ENCODE assay signal across 8 cellular contexts in the genomic region with DNA sequence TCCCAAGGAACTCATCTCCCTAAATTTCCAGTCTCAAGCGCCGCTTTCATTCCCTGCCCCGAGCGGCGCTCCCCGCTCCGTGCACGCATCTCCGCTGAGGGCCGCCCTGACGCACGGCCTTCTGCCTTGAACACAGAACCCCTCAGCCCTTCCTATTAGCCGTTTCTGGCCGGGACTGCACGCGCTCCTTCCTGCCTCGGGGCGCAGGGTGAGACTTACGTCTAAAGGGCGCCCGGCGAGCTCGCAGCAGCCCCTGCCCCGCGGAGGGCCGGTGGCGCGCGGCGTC. TPM values are rescaled to one million over a fixed set of nuclear protein-coding genes. Genes with fewer than 3 reads are reported as not detected.
DNase-seq lines count a peak whose midpoint lies in the region; ATAC-seq, FAIRE-seq and TF ChIP-seq lines count a peak whose summit lies in the region.

No MANE protein-coding gene starts in this region.

- WGBS in smooth muscle cell (ENCODE audit: low lambda C conversion rate), result under 1% methylated on average over 30 of the region's 30 CpGs

- H3K27me3 Mint-ChIP-seq in astrocyte (ENCODE audit: low read depth, unreplicated experiment), result no peaks in the 10 kb centered on the region

- TF ChIP-seq CTCF in astrocyte (IDR thresholded peaks at IDR 0.05; ENCODE audit: insufficient read depth, low read depth, low read length) (no peak), smooth muscle cell (IDR thresholded peaks at IDR 0.05; ENCODE audit: borderline replicate concordance, insufficient read depth, poor library complexity, severe bottlenecking) (no peak)

- H3K4me3 ChIP-seq in astrocyte (ENCODE audit: insufficient read depth, low read depth, low read length), result peak overlapping the region; percentile 94
- peak overlapping the region; percentile 91 for H3K4me3 ChIP-seq in iPS-18c (ENCODE audit: insufficient read depth, low read depth, low read length)
- H3K4me3 ChIP-seq in smooth muscle cell, result peak overlapping the region; percentile 97

- intact Hi-C loops in Right ventricle myocardium superior (cut with DNase I) (loop anchor here (10.0 kb wide), 2 partner anchors 63 to 97 kb away; no protein-coding TSS in a partner anchor), cardiac septum (cut with DNase I) (loop anchor here (5.0 to 10.0 kb wide), 2 partner anchors 55 to 97 kb away; no protein-coding TSS in a partner anchor)

- ATAC-seq in Right ventricle myocardium superior (ENCODE audit: poor library complexity) (peak; percentile 55), HG02623 (IDR thresholded peaks at IDR 0.05; ENCODE audit: unreplicated experiment) (peak; percentile 38)

- no peak for FAIRE-seq in astrocyte (lab: Jason Lieb, UNC)

- H3K4me1 ChIP-seq in astrocyte (ENCODE audit: insufficient read depth, low read length) (peaks cover 12% of the 10 kb centered on the region), smooth muscle cell (ENCODE audit: low read depth) (peaks cover 18% of the 10 kb centered on the region)

- H3F3A ChIP-seq in smooth muscle cell (ENCODE audit: low read depth), result no peaks in the 10 kb centered on the region

- H3K36me3 ChIP-seq in astrocyte (ENCODE audit: insufficient read depth, low read length) (peaks cover 17% of the 10 kb centered on the region), smooth muscle cell (ENCODE audit: low read depth) (peaks cover 9% of the 10 kb centered on the region)

- H3K9me3 ChIP-seq in astrocyte (ENCODE audit: insufficient read depth, low read depth, low read length) (no peaks in the 10 kb centered on the region), iPS-18c (ENCODE audit: control insufficient read depth, insufficient read depth, low read length) (no peaks in the 10 kb centered on the region), smooth muscle cell (replicated peaks; ENCODE audit: low read depth) (no peaks in the 10 kb centered on the region)

- peaks cover 14% of the 10 kb centered on the region for H3K4me1 Mint-ChIP-seq in astrocyte (ENCODE audit: low read depth, unreplicated experiment)

- H3K4me2 ChIP-seq in astrocyte (ENCODE audit: low read length) (peak overlapping the region; percentile 96), smooth muscle cell (peak overlapping the region; percentile 100)

- DNase-seq in Right ventricle myocardium superior (no peak), cardiac septum (ENCODE audit: low spot score) (no peak), NCI-H1105 treated with DMSO at 0.1 percent for 48 hours (lab: John Stamatoyannopoulos, UW) (peak; percentile 29), astrocyte (ENCODE audit: low read depth) (no peak), smooth muscle cell (lab: John Stamatoyannopoulos, UW; ENCODE audit: unreplicated experiment) (no peak), NCI-H146 (lab: John Stamatoyannopoulos, UW) (no peak)

- H3K27ac Mint-ChIP-seq in astrocyte (ENCODE audit: unreplicated experiment), result peak overlapping the region; percentile 89

- H3K9me3 Mint-ChIP-seq in astrocyte (ENCODE audit: unreplicated experiment), result no peaks in the 10 kb centered on the region

- peak overlapping the region; percentile 90 for H3K4me3 Mint-ChIP-seq in astrocyte (ENCODE audit: unreplicated experiment)

- H3K36me3 Mint-ChIP-seq in astrocyte (ENCODE audit: low read depth, unreplicated experiment), result peaks cover 11% of the 10 kb centered on the region

- H4K20me1 ChIP-seq in astrocyte (ENCODE audit: insufficient read depth, low read length), result peaks cover 55% of the 10 kb centered on the region
- peaks cover 55% of the 10 kb centered on the region for H4K20me1 ChIP-seq in smooth muscle cell (ENCODE audit: low read depth)

- H3K27me3 ChIP-seq in astrocyte (ENCODE audit: insufficient read depth, low read length) (no peaks in the 10 kb centered on the region), smooth muscle cell (ENCODE audit: low read depth) (no peaks in the 10 kb centered on the region)

- H3K79me2 ChIP-seq in astrocyte (ENCODE audit: insufficient read depth, low read length) (peaks cover 65% of the 10 kb centered on the region), smooth muscle cell (ENCODE audit: low read depth) (peaks cover 87% of the 10 kb centered on the region)

- H2AFZ ChIP-seq in astrocyte (ENCODE audit: low read depth, low read length), result peak overlapping the region; percentile 98
- peak overlapping the region; percentile 52 for H2AFZ ChIP-seq in smooth muscle cell (ENCODE audit: low read depth)

- H3K9ac ChIP-seq in astrocyte (ENCODE audit: low read length) (peak overlapping the region; percentile 100), smooth muscle cell (ENCODE audit: low read depth) (peak overlapping the region; percentile 97)

- peak overlapping the region; percentile 100 for H3K27ac ChIP-seq in astrocyte (ENCODE audit: low read depth, low read length)
- peak overlapping the region; percentile 99 for H3K27ac ChIP-seq in smooth muscle cell (ENCODE audit: low read depth)

RNA-seq across cellular contexts. Expression of a gene that starts 0.8 kb away (rescaled TPM):
- total RNA-seq in Right ventricle myocardium superior (92.9 TPM), cardiac septum (98.9 TPM), astrocyte (112 and 123 TPM in 2 replicates), smooth muscle cell (97.5 and 121 TPM in 2 replicates)
- 52.2 and 78.4 TPM in 2 replicates for polyA plus RNA-seq in smooth muscle cell
